In the genomic region with DNA sequence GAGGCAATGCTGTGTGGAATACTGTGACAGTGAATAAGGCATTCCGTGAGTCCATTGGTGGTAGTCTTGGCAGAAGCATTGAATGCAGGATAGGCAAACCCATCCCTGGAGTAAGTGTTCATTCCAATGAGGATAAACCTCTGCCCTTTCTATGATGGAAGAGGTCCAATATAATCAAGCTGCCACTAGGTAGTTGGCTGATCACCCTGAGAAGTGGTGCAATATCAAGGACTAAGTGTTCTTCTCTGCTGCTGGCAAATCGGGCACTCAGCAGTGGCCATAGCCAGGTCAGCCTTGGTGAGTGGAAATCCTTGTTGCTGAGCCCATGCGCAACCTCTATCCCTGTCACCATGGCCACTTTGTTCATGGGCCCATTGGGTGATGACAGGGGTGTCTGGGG, we compare ENCODE assay signal across 7 cellular contexts.
"Had no signal": no experiment of that assay in that cellular context is flagged by ENCODE, and none has a peak within 500 bp of the region (broad histone marks: within the 10 kb centered on the region; RNA-seq: fewer than 3 reads in every experiment).

No MANE protein-coding gene starts in this region.

- ATAC-seq: K562 had no signal

- H3K4me3 Mint-ChIP-seq: IgD-negative memory B cell had no signal

- H3K27ac ChIP-seq: HL-60 had no signal

- DNase-seq: IMR-90, KBM-7, KG1 had no signal

- H3K36me3 Mint-ChIP-seq: IgD-negative memory B cell had no signal

- H3K4me1 Mint-ChIP-seq: IgD-negative memory B cell had no signal

- H3K4me3 ChIP-seq: K562 had no signal

- FAIRE-seq: HTR-8/SVneo, K562 had no signal
